23 cellular contexts compared by ENCODE assay signal in genomic region chr2:25582079-25582830, GRCh38.
DNase-seq lines count a peak whose midpoint lies in the region; ATAC-seq and TF ChIP-seq lines count a peak whose summit lies in the region.
"Had no signal": no experiment of that assay in that cellular context is flagged by ENCODE, and none has a peak within 500 bp of the region (broad histone marks: within the 10 kb centered on the region; RNA-seq: fewer than 3 reads in every experiment).

No MANE protein-coding gene starts in this region.

- peak; percentile 53 for ATAC-seq in HG02759 (IDR thresholded peaks at IDR 0.05; ENCODE audit: unreplicated experiment)
- ATAC-seq in naive thymus-derived CD4-positive, alpha-beta T cell, result peak; percentile 66
- ATAC-seq: stimulated activated naive CD8-positive, alpha-beta T cell treated with anti-CD3 and anti-CD28 coated beads, Interleukin-15, amount 100 ng/mL, for 72 hours had no signal

- no peaks in the 10 kb centered on the region for H3K27me3 Mint-ChIP-seq in naive thymus-derived CD4-positive, alpha-beta T cell
- H3K27me3 Mint-ChIP-seq: activated CD4-positive, alpha-beta T cell treated with anti-CD3 and anti-CD28 coated beads, Interleukin-2, amount 10 ng/mL, durations not matched to agents 7 days and 5 days; activated naive CD4-positive, alpha-beta T cell treated with anti-CD3 and anti-CD28 coated beads, Interleukin-2, amount 10 ng/mL, durations not matched to agents 7 days and 5 days; stimulated activated naive CD8-positive, alpha-beta T cell treated with anti-CD3 and anti-CD28 coated beads, Interleukin-15, amount 100 ng/mL, for 72 hours; type B pancreatic cell had no signal

- H3K4me1 Mint-ChIP-seq in naive thymus-derived CD4-positive, alpha-beta T cell, result peaks cover 0 to 11% (median 0%) of the 10 kb centered on the region in 7 donors

- H3K4me3 ChIP-seq in naive thymus-derived CD4-positive, alpha-beta T cell (ENCODE audit: low read length), result no peak overlapping the region
- no peak overlapping the region for H3K4me3 ChIP-seq in right atrium auricular region
- H3K4me3 ChIP-seq: hepatocyte, SK-N-MC had no signal

- H3K9me3 Mint-ChIP-seq in naive thymus-derived CD4-positive, alpha-beta T cell, result peaks cover 0 to 2% (median 0%) of the 10 kb centered on the region in 11 donors
- H3K9me3 Mint-ChIP-seq: activated CD4-positive, alpha-beta T cell treated with anti-CD3 and anti-CD28 coated beads, Interleukin-2, amount 10 ng/mL, durations not matched to agents 7 days and 5 days; activated naive CD4-positive, alpha-beta T cell treated with anti-CD3 and anti-CD28 coated beads, Interleukin-2, amount 10 ng/mL, durations not matched to agents 7 days and 5 days; mesothelial cell of epicardium; stimulated activated naive CD8-positive, alpha-beta T cell treated with anti-CD3 and anti-CD28 coated beads, Interleukin-15, amount 100 ng/mL, for 72 hours; type B pancreatic cell had no signal

- intact Hi-C loops in naive thymus-derived CD4-positive, alpha-beta T cell (cut with micrococcal nuclease), result no loop called here

- H3K36me3 Mint-ChIP-seq in naive thymus-derived CD4-positive, alpha-beta T cell, result peaks cover 5 to 27% (median 13%) of the 10 kb centered on the region in 5 donors
- H3K36me3 Mint-ChIP-seq: mesothelial cell of epicardium, type B pancreatic cell had no signal

- CTCF ChIA-PET in naive thymus-derived CD4-positive, alpha-beta T cell (lab: Charles Lee), result no interaction called here

- no peak overlapping the region for H3K4me3 Mint-ChIP-seq in naive thymus-derived CD4-positive, alpha-beta T cell
- H3K4me3 Mint-ChIP-seq: activated CD4-positive, alpha-beta T cell treated with anti-CD3 and anti-CD28 coated beads, Interleukin-2, amount 10 ng/mL, durations not matched to agents 7 days and 5 days; activated naive CD4-positive, alpha-beta T cell treated with anti-CD3 and anti-CD28 coated beads, Interleukin-2, amount 10 ng/mL, durations not matched to agents 7 days and 5 days; mesothelial cell of epicardium; neural crest cell; stimulated activated naive CD8-positive, alpha-beta T cell treated with anti-CD3 and anti-CD28 coated beads, Interleukin-15, amount 100 ng/mL, for 72 hours; type B pancreatic cell had no signal

- POLR2A ChIA-PET in naive thymus-derived CD4-positive, alpha-beta T cell (lab: Charles Lee), result no interaction called here

- H3K36me3 ChIP-seq in naive thymus-derived CD4-positive, alpha-beta T cell (ENCODE audit: control insufficient read depth in 2 of 3, insufficient read depth in 3 of 3, low read length in 3 of 3), result no peaks in the 10 kb centered on the region
- no peaks in the 10 kb centered on the region for H3K36me3 ChIP-seq in right atrium auricular region

- no peak for TF ChIP-seq CTCF in right atrium auricular region (IDR thresholded peaks at IDR 0.05)

- no peaks in the 10 kb centered on the region for H3K27me3 ChIP-seq in naive thymus-derived CD4-positive, alpha-beta T cell (ENCODE audit: control insufficient read depth in 2 of 2, insufficient read depth in 2 of 2, low read length in 2 of 2)
- H3K27me3 ChIP-seq in right atrium auricular region, result no peaks in the 10 kb centered on the region
- H3K27me3 ChIP-seq: hepatocyte had no signal

- H3K27ac Mint-ChIP-seq in naive thymus-derived CD4-positive, alpha-beta T cell, result no peak overlapping the region
- H3K27ac Mint-ChIP-seq: activated CD4-positive, alpha-beta T cell treated with anti-CD3 and anti-CD28 coated beads, Interleukin-2, amount 10 ng/mL, durations not matched to agents 7 days and 5 days; activated naive CD4-positive, alpha-beta T cell treated with anti-CD3 and anti-CD28 coated beads, Interleukin-2, amount 10 ng/mL, durations not matched to agents 7 days and 5 days; mesothelial cell of epicardium; stimulated activated naive CD8-positive, alpha-beta T cell treated with anti-CD3 and anti-CD28 coated beads, Interleukin-15, amount 100 ng/mL, for 72 hours; type B pancreatic cell had no signal

- no peaks in the 10 kb centered on the region for H3K9me3 ChIP-seq in naive thymus-derived CD4-positive, alpha-beta T cell (ENCODE audit: control insufficient read depth in 2 of 3, low read length in 3 of 3)
- H3K9me3 ChIP-seq in right atrium auricular region, result no peaks in the 10 kb centered on the region

- DNase-seq in SIG-M5 treated with dmso at 0.1 percent for 504 hours (lab: John Stamatoyannopoulos, UW; ENCODE audit: unreplicated experiment) (peak; percentile 35), SIG-M5 (lab: John Stamatoyannopoulos, UW) (no peak), NOMO-1 treated with DMSO at 0.1 percent for 48 hours (lab: John Stamatoyannopoulos, UW; ENCODE audit: unreplicated experiment) (peak; percentile 87), amygdala (lab: John Stamatoyannopoulos, UW) (no peak), NCI-H128 (lab: John Stamatoyannopoulos, UW; ENCODE audit: unreplicated experiment) (no peak), right atrium auricular region (ENCODE audit: low spot score) (no peak)
- no peak for DNase-seq in naive thymus-derived CD4-positive, alpha-beta T cell
- DNase-seq: activated CD4-positive, alpha-beta T cell treated with anti-CD3 and anti-CD28 coated beads, Interleukin-2, amount 10 ng/mL, durations not matched to agents 7 days and 5 days; activated naive CD4-positive, alpha-beta T cell treated with anti-CD3 and anti-CD28 coated beads, Interleukin-2, amount 10 ng/mL, durations not matched to agents 7 days and 5 days; DMS79; kidney; NCI-H2029 treated with DMSO at 0.1 percent for 48 hours; NCI-H524; stimulated activated CD4-positive, alpha-beta T cell treated with anti-CD3 and anti-CD28 coated beads, Interleukin-15, amount 100 ng/mL, for 24 hours; stimulated activated naive CD8-positive, alpha-beta T cell treated with anti-CD3 and anti-CD28 coated beads, Interleukin-15, amount 100 ng/mL, for 72 hours had no signal

- H3K27ac ChIP-seq in naive thymus-derived CD4-positive, alpha-beta T cell (ENCODE audit: low read depth, low read length), result no peak overlapping the region
- H3K27ac ChIP-seq in right atrium auricular region, result no peak overlapping the region
- H3K27ac ChIP-seq: 22Rv1, C4-2B, hepatocyte, SK-N-MC had no signal

- H3K4me1 ChIP-seq in naive thymus-derived CD4-positive, alpha-beta T cell (ENCODE audit: control insufficient read depth in 2 of 2, insufficient read depth in 2 of 2, low read length in 2 of 2), result no peaks in the 10 kb centered on the region
- H3K4me1 ChIP-seq in right atrium auricular region, result no peaks in the 10 kb centered on the region

Comparison
In these comparisons a context has a peak if more than half of its experiments do, and no peak if none do; other contexts are left out.
1. DNase-seq: peak in SIG-M5 treated with dmso at 0.1 percent for 504 hours (single experiment) and NOMO-1 treated with DMSO at 0.1 percent for 48 hours (single experiment); none in SIG-M5 (single experiment), naive thymus-derived CD4-positive, alpha-beta T cell (0 of 9), amygdala (0 of 56), NCI-H128 (single experiment) and right atrium auricular region (single experiment).